In genomic region chr11:653146-653545, GRCh38 we compare ENCODE assay signal across 12 cellular contexts. TPM values are rescaled to one million over a fixed set of nuclear protein-coding genes. Genes with fewer than 3 reads are reported as not detected.
"Had no signal": no experiment of that assay in that cellular context is flagged by ENCODE, and none has a peak within 500 bp of the region (broad histone marks: within the 10 kb centered on the region; RNA-seq: fewer than 3 reads in every experiment).

No MANE protein-coding gene starts in this region.

RNA-seq across cellular contexts. Expression of gene DRD4, which starts 16.1 kb away (rescaled TPM):
- total RNA-seq: ascending aorta, bronchial epithelial cell had no signal

RNA-seq across cellular contexts. Expression of gene SCT, which starts 26.2 kb away (rescaled TPM):
- total RNA-seq: activated CD4-positive, alpha-beta memory T cell treated with anti-CD3 and anti-CD28 coated beads, Interleukin-2, amount 10 ng/mL, durations not matched to agents 7 days and 5 days; activated CD4-positive, alpha-beta T cell treated with anti-CD3 and anti-CD28 coated beads for 36 hours; activated CD4-positive, alpha-beta T cell treated with anti-CD3 and anti-CD28 coated beads, Interleukin-2, amount 10 ng/mL, durations not matched to agents 7 days and 5 days; activated CD8-positive, alpha-beta memory T cell treated with anti-CD3 and anti-CD28 coated beads, Interleukin-2, amount 10 ng/mL, durations not matched to agents 7 days and 5 days; activated CD8-positive, alpha-beta T cell treated with anti-CD3 and anti-CD28 coated beads, Interleukin-2, amount 10 ng/mL, durations not matched to agents 7 days and 5 days; activated naive CD8-positive, alpha-beta T cell treated with anti-CD3 and anti-CD28 coated beads, Interleukin-2, amount 10 ng/mL, durations not matched to agents 7 days and 5 days; activated T-helper 2 cell treated with anti-CD3 and anti-CD28 coated beads, Interferon-gamma antibody, Interleukin-2, Interleukin-4, amounts not matched to agents 10 μg/mL and 5 μg/mL and 100 μg/mL, durations not matched to agents 14 hours and 24 hours and 36 hours; ascending aorta; bronchial epithelial cell; T-helper 1 cell treated with Interleukin-12 subunit alpha and Interleukin-12 subunit beta and Interleukin-4 antibody, amounts not matched to agents 30 ng/mL and 1 ng/mL, for 36 hours had no signal
- polyA plus RNA-seq: adipose tissue had no signal

RNA-seq across cellular contexts. Expression of gene CDHR5, which starts 28.4 kb away (rescaled TPM):
- total RNA-seq: activated CD4-positive, alpha-beta memory T cell treated with anti-CD3 and anti-CD28 coated beads, Interleukin-2, amount 10 ng/mL, durations not matched to agents 7 days and 5 days; activated CD4-positive, alpha-beta T cell treated with anti-CD3 and anti-CD28 coated beads for 36 hours; activated CD4-positive, alpha-beta T cell treated with anti-CD3 and anti-CD28 coated beads, Interleukin-2, amount 10 ng/mL, durations not matched to agents 7 days and 5 days; activated CD8-positive, alpha-beta memory T cell treated with anti-CD3 and anti-CD28 coated beads, Interleukin-2, amount 10 ng/mL, durations not matched to agents 7 days and 5 days; activated CD8-positive, alpha-beta T cell treated with anti-CD3 and anti-CD28 coated beads, Interleukin-2, amount 10 ng/mL, durations not matched to agents 7 days and 5 days; activated naive CD8-positive, alpha-beta T cell treated with anti-CD3 and anti-CD28 coated beads, Interleukin-2, amount 10 ng/mL, durations not matched to agents 7 days and 5 days; activated T-helper 2 cell treated with anti-CD3 and anti-CD28 coated beads, Interferon-gamma antibody, Interleukin-2, Interleukin-4, amounts not matched to agents 10 μg/mL and 5 μg/mL and 100 μg/mL, durations not matched to agents 14 hours and 24 hours and 36 hours; bronchial epithelial cell; chondrocyte; T-helper 1 cell treated with Interleukin-12 subunit alpha and Interleukin-12 subunit beta and Interleukin-4 antibody, amounts not matched to agents 30 ng/mL and 1 ng/mL, for 36 hours had no signal
